Comparison of ENCODE assay signal across 20 cellular contexts in the genomic region with DNA sequence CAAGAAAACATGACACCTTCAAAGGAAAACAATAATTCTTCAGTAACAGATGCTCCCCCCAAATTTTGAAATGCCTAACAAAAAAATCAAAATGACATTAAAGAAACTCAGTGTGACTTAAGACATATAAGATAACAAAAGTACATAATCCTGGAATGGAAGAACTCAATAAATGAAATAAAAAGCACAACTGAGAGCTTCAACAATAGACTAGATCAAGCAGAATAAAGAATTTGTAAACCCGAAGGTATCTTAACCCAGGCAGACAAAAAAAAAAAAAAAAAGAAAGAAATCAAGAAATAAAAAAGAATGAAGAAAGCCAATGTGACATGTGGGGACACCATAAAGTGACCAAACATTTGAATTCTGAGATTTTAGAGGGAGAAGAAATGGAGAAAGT. TPM values are rescaled to one million over a fixed set of nuclear protein-coding genes. Genes with fewer than 3 reads are reported as not detected.
A peak's percentile ranks its signal among the peaks of the same experiment; 100 is the strongest.
DNase-seq lines count a peak whose midpoint lies in the region; ATAC-seq, FAIRE-seq and TF ChIP-seq lines count a peak whose summit lies in the region.
"Had no signal": no experiment of that assay in that cellular context is flagged by ENCODE, and none has a peak within 500 bp of the region (broad histone marks: within the 10 kb centered on the region; RNA-seq: fewer than 3 reads in every experiment).

No MANE protein-coding gene starts in this region.

- H3K36me3 ChIP-seq in breast epithelium (no peaks in the 10 kb centered on the region), K562 (ENCODE audit: control insufficient read depth, insufficient read depth, low read length) (peaks cover 89% of the 10 kb centered on the region), small intestine (ENCODE audit: control insufficient read depth in 2 of 2, insufficient read depth in 2 of 2, low read length in 2 of 2) (peaks cover 3 to 19% of the 10 kb centered on the region in 2 donors), colonic mucosa (no peaks in the 10 kb centered on the region)

- intact Hi-C loops in MCF 10A (cut with micrococcal nuclease) (no loop called here), breast epithelium (cut with DNase I; ENCODE audit: low total_unique reads) (no loop called here), K562 (cut with micrococcal nuclease) (no loop called here), colonic mucosa (cut with DNase I) (no loop called here)

- H3K4me2 ChIP-seq in K562 (ENCODE audit: insufficient read depth, low read length), result no peak overlapping the region
- H3K4me2 ChIP-seq: BLaER1 treated with 17β-estradiol and CSF1 and Interleukin-3, amounts not matched to agents 10 nM and 100 nM had no signal

- peak overlapping the region; percentile 35 for H3K27ac Mint-ChIP-seq in MCF 10A (ENCODE audit: low read depth, unreplicated experiment)
- H3K27ac Mint-ChIP-seq: B cell, H9 had no signal

- 80% methylated on average over 1 of the region's 1 CpG for WGBS in K562 (ENCODE audit: insufficient coverage, low coverage, missing lambda C conversion rate)
- WGBS in small intestine, 3 donors, result 98 to 100% (median 100%) methylated on average over 1 of the region's 1 CpG

- H3K36me3 Mint-ChIP-seq in MCF 10A (ENCODE audit: insufficient read depth, unreplicated experiment), result peaks cover 78% of the 10 kb centered on the region

- H3K9me3 Mint-ChIP-seq in MCF 10A (ENCODE audit: unreplicated experiment), result peaks cover 7% of the 10 kb centered on the region
- H3K9me3 Mint-ChIP-seq: H9 had no signal

- H3K9ac ChIP-seq in K562 (ENCODE audit: insufficient read depth in 1 of 2, low read depth in 2 of 2, low read length in 2 of 2) (no peak overlapping the region), colonic mucosa (ENCODE audit: low read depth in 2 of 2, low read length in 2 of 2) (no peak overlapping the region)
- H3K9ac ChIP-seq: BLaER1 treated with 17β-estradiol and CSF1 and Interleukin-3, amounts not matched to agents 10 nM and 100 nM had no signal

- no peak for TF ChIP-seq POLR2A in breast epithelium (IDR thresholded peaks at IDR 0.05)
- no peak for TF ChIP-seq POLR2A in K562 (conservative IDR thresholded peaks at IDR 0.05)

- H3K4me3 ChIP-seq in breast epithelium, result no peak overlapping the region
- H3K4me3 ChIP-seq in K562, result no peak overlapping the region
- H3K4me3 ChIP-seq in small intestine (ENCODE audit: low read depth in 1 of 2, low read length in 2 of 2), result no peak overlapping the region
- no peak overlapping the region for H3K4me3 ChIP-seq in colonic mucosa
- H3K4me3 ChIP-seq: BLaER1 treated with 17β-estradiol and CSF1 and Interleukin-3, amounts not matched to agents 10 nM and 100 nM had no signal

- no peak for TF ChIP-seq EP300 in K562 (IDR thresholded peaks at IDR 0.05; ENCODE audit: low read length)

- no peaks in the 10 kb centered on the region for H3K4me1 ChIP-seq in breast epithelium
- no peaks in the 10 kb centered on the region for H3K4me1 ChIP-seq in K562 (replicated peaks in 1 of 2; ENCODE audit: control insufficient read depth in 2 of 2, insufficient read depth in 2 of 2, low read length in 2 of 2)
- H3K4me1 ChIP-seq in small intestine (ENCODE audit: control insufficient read depth in 2 of 2, insufficient read depth in 1 of 2, low read depth in 1 of 2, low read length in 1 of 2), result no peaks in the 10 kb centered on the region
- no peaks in the 10 kb centered on the region for H3K4me1 ChIP-seq in colonic mucosa
- H3K4me1 ChIP-seq: BLaER1 treated with 17β-estradiol and CSF1 and Interleukin-3, amounts not matched to agents 10 nM and 100 nM had no signal

- FAIRE-seq in K562 (lab: Jason Lieb, UNC), result no peak
- peak; percentile 47 for FAIRE-seq in small intestine (lab: Jason Lieb, UNC)
- FAIRE-seq: D721Med, GM12891, GM19239, H1 had no signal

- TF ChIP-seq CTCF in MCF 10A (IDR thresholded peaks at IDR 0.05; ENCODE audit: unreplicated experiment) (no peak), breast epithelium (IDR thresholded peaks at IDR 0.05) (no peak), K562 (IDR thresholded peaks at IDR 0.05 in 2 of 3, conservative IDR thresholded peaks at IDR 0.05 in 1 of 3; ENCODE audit: insufficient read depth in 2 of 3, low read depth in 1 of 3, low read length in 3 of 3) (no peak), colonic mucosa (IDR thresholded peaks at IDR 0.05) (no peak)

- POLR2A ChIA-PET in MCF 10A (lab: Yijun Ruan, JAX), result interaction anchor here (0.6 to 1.3 kb wide), 2 partner anchors 49 to 74 kb away, joined by 3 to 4 read pairs; no protein-coding TSS in a partner anchor
- POLR2A ChIA-PET in K562 (lab: Yijun Ruan, JAX), result interaction anchor here (0.6 kb wide), 1 partner anchor 240 kb away, joined by 3 read pairs; a partner anchor contains a TSS

- TF ChIP-seq RAD21 in K562 (CRISPR knock-in tag; conservative IDR thresholded peaks at IDR 0.05 in 1 of 2, IDR thresholded peaks at IDR 0.05 in 1 of 2), result no peak

- in situ Hi-C loops in KBM-7 (cut with MboI; ENCODE audit: low pct_unique_long_range_greater_than_20kb, low sequenced_read_pairs), result no loop called here
- in situ Hi-C loops in K562 (cut with MboI), result no loop called here

- H3K27ac ChIP-seq in breast epithelium, result no peak overlapping the region
- H3K27ac ChIP-seq in K562 (ENCODE audit: extremely low read depth, low read depth, low read length), result no peak overlapping the region
- H3K27ac ChIP-seq in small intestine (ENCODE audit: low read depth in 1 of 2, low read length in 1 of 2), result no peak overlapping the region
- no peak overlapping the region for H3K27ac ChIP-seq in colonic mucosa
- H3K27ac ChIP-seq: BLaER1 treated with 17β-estradiol and CSF1 and Interleukin-3, amounts not matched to agents 10 nM and 100 nM had no signal

- CTCF ChIA-PET in MCF 10A (lab: Yijun Ruan, JAX) (interaction anchor here (0.6 to 0.7 kb wide), 2 partner anchors 9 to 239 kb away, joined by 3 read pairs; no protein-coding TSS in a partner anchor), K562 (lab: Yijun Ruan, JAX; ENCODE audit: low intra/inter-chr PET ratio) (no interaction called here)

- H3K27me3 Mint-ChIP-seq in MCF 10A (ENCODE audit: insufficient read depth, unreplicated experiment), result no peaks in the 10 kb centered on the region
- H3K27me3 Mint-ChIP-seq: B cell had no signal

- H3K4me1 Mint-ChIP-seq in MCF 10A (ENCODE audit: insufficient read depth, unreplicated experiment), result no peaks in the 10 kb centered on the region
- H3K4me1 Mint-ChIP-seq: B cell, H9 had no signal

- no peaks in the 10 kb centered on the region for H3K27me3 ChIP-seq in breast epithelium
- no peaks in the 10 kb centered on the region for H3K27me3 ChIP-seq in K562 (ENCODE audit: control insufficient read depth in 2 of 2, insufficient read depth in 2 of 2, low read length in 2 of 2)
- no peaks in the 10 kb centered on the region for H3K27me3 ChIP-seq in small intestine (ENCODE audit: control insufficient read depth in 2 of 2, insufficient read depth in 2 of 2, low read length in 2 of 2)
- H3K27me3 ChIP-seq in colonic mucosa, result no peaks in the 10 kb centered on the region
- H3K27me3 ChIP-seq: BLaER1 treated with 17β-estradiol and CSF1 and Interleukin-3, amounts not matched to agents 10 nM and 100 nM had no signal

- no peak overlapping the region for H3K4me3 Mint-ChIP-seq in MCF 10A (ENCODE audit: unreplicated experiment)
- H3K4me3 Mint-ChIP-seq: B cell; CD8-positive, alpha-beta memory T cell; H9 had no signal

- BruUV-seq in MCF 10A (replicated peaks; lab: Mats Ljungman, UMichigan) (no TSS peak), K562 (replicated peaks; lab: Mats Ljungman, UMichigan) (no TSS peak)

- H3K9me3 ChIP-seq in breast epithelium (peaks cover 4 to 11% of the 10 kb centered on the region in 2 donors), K562 (replicated peaks; ENCODE audit: control insufficient read depth, insufficient read depth, low read depth, low read length) (peaks cover 8% of the 10 kb centered on the region), small intestine (ENCODE audit: control insufficient read depth, low read depth) (no peaks in the 10 kb centered on the region), colonic mucosa (no peaks in the 10 kb centered on the region)

- ATAC-seq in K562 (no peak), HG02884 (IDR thresholded peaks at IDR 0.05; ENCODE audit: unreplicated experiment) (no peak)

- H4K20me1 ChIP-seq in K562 (replicated peaks; ENCODE audit: control insufficient read depth, insufficient read depth, low read length), result no peaks in the 10 kb centered on the region
- H4K20me1 ChIP-seq: BLaER1 treated with 17β-estradiol and CSF1 and Interleukin-3, amounts not matched to agents 10 nM and 100 nM had no signal

- no peaks in the 10 kb centered on the region for H3K9me1 ChIP-seq in K562 (ENCODE audit: control insufficient read depth, insufficient read depth, low read length)

- H3K79me2 ChIP-seq in K562 (ENCODE audit: control insufficient read depth, insufficient read depth, low read length), result peaks cover 12% of the 10 kb centered on the region; the same call in 1 of the 3 replicates

- DNase-seq in MCF 10A (ENCODE audit: unreplicated experiment), result no peak
- DNase-seq in breast epithelium (ENCODE audit: low spot score in 2 of 2), result no peak
- peak; percentile 7 for DNase-seq in KBM-7
- DNase-seq in K562 (ENCODE audit: extremely low read depth in 1 of 4, low spot score in 3 of 4), result no peak
- no peak for DNase-seq in small intestine
- no peak for DNase-seq in colonic mucosa
- no peak for DNase-seq in GF-D8 (lab: John Stamatoyannopoulos, UW)
- DNase-seq: 8988T; CD8-positive, alpha-beta memory T cell; COR-L47; DMS79 treated with DMSO at 0.1 percent for 48 hours had no signal

- no peak overlapping the region for H2AFZ ChIP-seq in K562 (ENCODE audit: low read depth, low read length)

RNA-seq across cellular contexts. Expression of a gene that starts 27.7 kb away (rescaled TPM):
- total RNA-seq in MCF 10A (2022) (not detected in 2 replicates), breast epithelium (under 1 TPM in 2 of 3 donors, not detected in 1; 0.16 to 0.33 TPM), K562 (2014; rRNA removed) (not detected in 2 replicates), K562 (2014; rRNA removed; fragmentation: Illumina TruSeq; extraction: Trizol) (0.15 TPM in 1 of 2 replicates, not detected in the other), K562 (2015; rRNA removed; fragmentation: Illumina TruSeq; extraction: Trizol) (0.07 TPM in 1 of 2 replicates, not detected in the other), K562 (2021) (not detected in 2 replicates), colonic mucosa (not detected)
- not detected in 2 replicates for total RNA-seq in K562 (2011; cell fraction: chromatin; rRNA removed; ENCODE audit: low replicate concordance)
- total RNA-seq in K562 (2011; cell fraction: nucleolus; rRNA removed), result not detected in 2 replicates
- not detected in 2 replicates for total RNA-seq in K562 (2011; cell fraction: nucleoplasm; rRNA removed)
- polyA plus RNA-seq in K562 (2011; rRNA removed) (not detected in 2 replicates), K562 (2014; fragmentation: Illumina TruSeq; extraction: Trizol) (not detected in 2 replicates), K562 (2014; fragmentation: Nextera tagmentation; extraction: Ambion mirVana) (not detected), K562 (2014; rRNA removed) (not detected in 2 replicates), small intestine (under 1 TPM in 1 of 3 donors, not detected in 2; 0.01 TPM)
- polyA plus RNA-seq in K562 (2011; cell fraction: cytosol; rRNA removed), result not detected in 2 replicates
- polyA plus RNA-seq in K562 (2011; cell fraction: nucleus; rRNA removed), result not detected in 2 replicates
- polyA plus RNA-seq in K562 (2012), result not detected in 2 replicates
- not detected in 2 replicates for polyA minus RNA-seq in K562 (2011; rRNA and poly(A)+ RNA removed)
- not detected in 2 replicates for polyA minus RNA-seq in K562 (2011; cell fraction: cytosol; rRNA and poly(A)+ RNA removed)
- polyA minus RNA-seq in K562 (2011; cell fraction: nucleus; rRNA and poly(A)+ RNA removed), result not detected in 2 replicates
- total RNA-seq: CD8-positive, alpha-beta memory T cell; H1; H9; HT-29 had no signal
- polyA plus RNA-seq: CD8-positive, alpha-beta memory T cell; H1 had no signal

RNA-seq across cellular contexts. Expression of a gene that starts 39.0 kb away (rescaled TPM):
- total RNA-seq in MCF 10A (2022), result 38.9 and 41.3 TPM in 2 replicates
- 10 to 100 TPM; 64.6 to 95.7 (median 74.6) TPM for total RNA-seq in breast epithelium
- total RNA-seq in K562 (2011; cell fraction: chromatin; rRNA removed; ENCODE audit: low replicate concordance), result 158 and 334 TPM in 2 replicates
- total RNA-seq in K562 (2011; cell fraction: nucleolus; rRNA removed), result 55.7 and 66.5 TPM in 2 replicates
- 143 and 208 TPM in 2 replicates for total RNA-seq in K562 (2011; cell fraction: nucleoplasm; rRNA removed)
- 35.1 and 55.9 TPM in 2 replicates for total RNA-seq in K562 (2014; rRNA removed)
- total RNA-seq in K562 (2014; rRNA removed; fragmentation: Illumina TruSeq; extraction: Trizol), result 71.6 and 80.8 TPM in 2 replicates
- 58.3 and 68.1 TPM in 2 replicates for total RNA-seq in K562 (2015; rRNA removed; fragmentation: Illumina TruSeq; extraction: Trizol)
- 32.8 and 37.9 TPM in 2 replicates for total RNA-seq in K562 (2021)
- polyA plus RNA-seq in K562 (2011; rRNA removed), result 65.8 and 81.4 TPM in 2 replicates
- polyA plus RNA-seq in K562 (2011; cell fraction: cytosol; rRNA removed), result 20.5 and 31.6 TPM in 2 replicates
- polyA plus RNA-seq in K562 (2011; cell fraction: nucleus; rRNA removed), result 54.8 and 71.5 TPM in 2 replicates
- polyA plus RNA-seq in K562 (2012), result 26.4 and 31.0 TPM in 2 replicates
- 67.4 and 69.1 TPM in 2 replicates for polyA plus RNA-seq in K562 (2014; fragmentation: Illumina TruSeq; extraction: Trizol)
- 10 to 100 TPM; 21.5 to 21.7 TPM for polyA plus RNA-seq in K562 (2014; fragmentation: Nextera tagmentation; extraction: Ambion mirVana)
- 51.1 and 58.1 TPM in 2 replicates for polyA plus RNA-seq in K562 (2014; rRNA removed)
- 94.6 and 105 TPM in 2 replicates for polyA minus RNA-seq in K562 (2011; rRNA and poly(A)+ RNA removed)
- 14.5 and 15.3 TPM in 2 replicates for polyA minus RNA-seq in K562 (2011; cell fraction: cytosol; rRNA and poly(A)+ RNA removed)
- 70.0 and 79.6 TPM in 2 replicates for polyA minus RNA-seq in K562 (2011; cell fraction: nucleus; rRNA and poly(A)+ RNA removed)
- 10 to 100 TPM; 12.7 to 26.6 (median 15.0) TPM for polyA plus RNA-seq in small intestine
- 10 to 100 TPM; 27.4 to 27.5 TPM for total RNA-seq in colonic mucosa

RNA-seq across cellular contexts. Expression of a gene that starts 39.1 kb away (rescaled TPM):
- 33.0 and 40.1 TPM in 2 replicates for total RNA-seq in MCF 10A (2022)
- 10 to 100 TPM; 51.8 to 61.3 (median 54.2) TPM for total RNA-seq in breast epithelium
- total RNA-seq in K562 (2011; cell fraction: chromatin; rRNA removed; ENCODE audit: low replicate concordance), result 44.4 and 158 TPM in 2 replicates
- total RNA-seq in K562 (2011; cell fraction: nucleolus; rRNA removed), result 15.7 and 25.1 TPM in 2 replicates
- total RNA-seq in K562 (2011; cell fraction: nucleoplasm; rRNA removed), result 33.9 and 38.9 TPM in 2 replicates
- 8.7 and 12.9 TPM in 2 replicates for total RNA-seq in K562 (2014; rRNA removed)
- total RNA-seq in K562 (2014; rRNA removed; fragmentation: Illumina TruSeq; extraction: Trizol), result 21.6 and 26.5 TPM in 2 replicates
- 18.8 and 19.0 TPM in 2 replicates for total RNA-seq in K562 (2015; rRNA removed; fragmentation: Illumina TruSeq; extraction: Trizol)
- total RNA-seq in K562 (2021), result 18.9 and 20.0 TPM in 2 replicates
- 19.4 and 25.2 TPM in 2 replicates for polyA plus RNA-seq in K562 (2011; rRNA removed)
- 8.1 and 8.5 TPM in 2 replicates for polyA plus RNA-seq in K562 (2011; cell fraction: cytosol; rRNA removed)
- polyA plus RNA-seq in K562 (2011; cell fraction: nucleus; rRNA removed), result 57.1 and 61.1 TPM in 2 replicates
- 9.7 and 10.8 TPM in 2 replicates for polyA plus RNA-seq in K562 (2012)
- 11.9 and 16.1 TPM in 2 replicates for polyA plus RNA-seq in K562 (2014; fragmentation: Illumina TruSeq; extraction: Trizol)
- 1 to 10 TPM; 5.9 to 7.4 TPM for polyA plus RNA-seq in K562 (2014; fragmentation: Nextera tagmentation; extraction: Ambion mirVana)
- 10.0 and 11.6 TPM in 2 replicates for polyA plus RNA-seq in K562 (2014; rRNA removed)
- 38.2 and 47.0 TPM in 2 replicates for polyA minus RNA-seq in K562 (2011; rRNA and poly(A)+ RNA removed)
- polyA minus RNA-seq in K562 (2011; cell fraction: cytosol; rRNA and poly(A)+ RNA removed), result 15.3 and 18.0 TPM in 2 replicates
- 24.4 and 43.3 TPM in 2 replicates for polyA minus RNA-seq in K562 (2011; cell fraction: nucleus; rRNA and poly(A)+ RNA removed)
- 10 to 100 TPM; 10.8 to 17.4 (median 11.0) TPM for polyA plus RNA-seq in small intestine
- total RNA-seq in colonic mucosa, result 10 to 100 TPM; 38.9 to 41.5 TPM
